Comparison of ENCODE assay signal across 15 cellular contexts in genomic region chr16:29146266-29146665, GRCh38.
"Had no signal": no experiment of that assay in that cellular context is flagged by ENCODE, and none has a peak within 500 bp of the region (broad histone marks: within the 10 kb centered on the region; RNA-seq: fewer than 3 reads in every experiment).

No MANE protein-coding gene starts in this region.

- H3K9me3 Mint-ChIP-seq: activated naive CD4-positive, alpha-beta T cell treated with anti-CD3 and anti-CD28 coated beads, Interleukin-2, amount 50 U/mL, for 72 hours; activated T-cell treated with anti-CD3 and anti-CD28 coated beads, Interleukin-2, amount 50 U/mL, for 24 hours; nephron progenitor cell had no signal

- H3K36me3 Mint-ChIP-seq: brain had no signal

- H3K27me3 Mint-ChIP-seq: activated T-cell treated with anti-CD3 and anti-CD28 coated beads, Interleukin-2, amount 50 U/mL, for 24 hours had no signal

- H3K27ac ChIP-seq: thyroid gland, uterus had no signal

- H3K4me3 Mint-ChIP-seq: activated T-cell treated with anti-CD3 and anti-CD28 coated beads, Interleukin-2, amount 50 U/mL, for 24 hours; brain; nephron progenitor cell had no signal

- H3K9me3 ChIP-seq: mucosa of descending colon, thyroid gland, uterus had no signal

- H3K4me3 ChIP-seq: mucosa of descending colon, skin epidermis, thyroid gland, uterus had no signal

- H3K27me3 ChIP-seq: thyroid gland, uterus had no signal

- H3K4me1 ChIP-seq: thyroid gland, uterus had no signal

- H3K36me3 ChIP-seq: thyroid gland, uterus had no signal

- H3K27ac Mint-ChIP-seq: brain had no signal

- DNase-seq: activated effector memory CD4-positive, alpha-beta T cell treated with anti-CD3 and anti-CD28 coated beads, Interleukin-2, amount 50 U/mL, for 16 hours; activated T-cell treated with anti-CD3 and anti-CD28 coated beads, Interleukin-2, amount 50 U/mL, for 24 hours; amniotic stem cell; dermis blood vessel endothelial cell; hippocampal formation; mammary epithelial cell; mucosa of descending colon; nephron progenitor cell; T1000; thyroid gland; uterus had no signal

- ATAC-seq: activated naive CD4-positive, alpha-beta T cell treated with anti-CD3 and anti-CD28 coated beads, Interleukin-2, amount 50 U/mL, for 72 hours; esophagus mucosa; mucosa of descending colon had no signal
